Comparison of ENCODE assay signal across 2 cellular contexts in the genomic region with DNA sequence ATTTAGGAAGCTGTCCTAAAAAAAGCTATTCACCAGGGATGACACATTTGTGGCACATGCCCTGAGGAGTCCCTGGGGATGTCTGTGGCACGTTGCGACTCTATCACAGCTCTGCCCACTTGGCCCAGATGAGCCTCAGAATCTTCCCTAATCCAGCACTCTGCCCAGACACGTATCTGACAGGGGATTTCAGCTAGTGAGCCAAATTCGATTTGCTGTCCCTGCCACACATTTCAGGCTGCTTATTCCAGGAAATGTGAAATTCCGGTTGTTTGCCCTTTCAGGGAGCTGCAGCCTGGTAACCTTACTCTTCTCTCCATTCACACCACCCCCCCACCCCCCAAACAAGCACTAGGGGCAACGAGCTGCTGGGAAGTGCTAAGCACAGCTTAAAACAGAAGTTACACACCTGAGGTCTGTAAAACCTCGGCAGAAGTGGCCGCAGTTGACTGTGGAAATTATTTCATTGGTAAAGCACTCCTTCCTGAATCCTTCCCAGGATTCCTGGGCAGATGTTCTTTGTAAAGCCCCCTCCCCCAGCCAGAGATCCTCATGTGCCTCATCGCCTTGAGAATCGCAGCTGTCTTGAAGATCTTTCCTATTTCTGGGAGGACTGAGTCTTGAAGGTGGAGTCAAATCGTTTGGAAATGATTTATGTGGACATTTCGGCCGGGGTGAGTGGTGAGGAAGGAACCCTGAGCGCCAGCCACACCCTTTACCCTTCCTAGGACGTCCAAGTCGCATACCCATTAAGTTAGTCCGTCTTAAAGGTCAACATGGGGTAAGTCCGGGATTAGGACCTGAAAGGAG.
A peak's percentile ranks its signal among the peaks of the same experiment; 100 is the strongest.
TF ChIP-seq lines count a peak whose summit lies in the region.

No MANE protein-coding gene starts in this region.

TF ChIP-seq in liver, 16 proteins besides CTCF, POLR2A, EP300 and RAD21:
- TF ChIP-seq HNF4A (conservative IDR thresholded peaks at IDR 0.05), result peak; percentile 64 to 77
- TF ChIP-seq RXRA (IDR thresholded peaks at IDR 0.05), result peak; percentile 75 to 77
- TF ChIP-seq FOXA2 (IDR thresholded peaks at IDR 0.05), result peak; percentile 44
- TF ChIP-seq NR2F2 (IDR thresholded peaks at IDR 0.05), result peak; percentile 11
- peak in 1 of 2 donors; percentile 28 for TF ChIP-seq GABPA (IDR thresholded peaks at IDR 0.05 in 1 of 2, conservative IDR thresholded peaks at IDR 0.05 in 1 of 2)
- peak; percentile 88 for TF ChIP-seq TAF1 (conservative IDR thresholded peaks at IDR 0.05)
- TF ChIP-seq, protein P1, sequence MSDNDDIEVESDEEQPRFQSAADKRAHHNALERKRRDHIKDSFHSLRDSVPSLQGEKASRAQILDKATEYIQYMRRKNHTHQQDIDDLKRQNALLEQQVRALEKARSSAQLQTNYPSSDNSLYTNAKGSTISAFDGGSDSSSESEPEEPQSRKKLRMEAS (IDR thresholded peaks at IDR 0.05), result peak; percentile 84
- no peak for TF ChIP-seq JUND (IDR thresholded peaks at IDR 0.05)
- peak; percentile 95 for TF ChIP-seq SP1 (IDR thresholded peaks at IDR 0.05)
- no peak for TF ChIP-seq EGR1 (IDR thresholded peaks at IDR 0.05; ENCODE audit: low read depth in 2 of 2)
- TF ChIP-seq HNF4G (IDR thresholded peaks at IDR 0.05), result peak; percentile 48
- no peak for TF ChIP-seq ZBTB33 (IDR thresholded peaks at IDR 0.05)
- peak; percentile 47 for TF ChIP-seq YY1 (IDR thresholded peaks at IDR 0.05)

TF ChIP-seq in HepG2, 621 proteins besides CTCF, POLR2A, EP300 and RAD21:
- TF ChIP-seq ZNF674 (CRISPR knock-in tag; IDR thresholded peaks at IDR 0.05; ENCODE audit: low read depth) (no peak), HNF4G (IDR thresholded peaks at IDR 0.05; ENCODE audit: borderline replicate concordance, low read depth, low read length) (no peak), HNF4G (CRISPR knock-in tag; IDR thresholded peaks at IDR 0.05; ENCODE audit: borderline replicate concordance, low read depth) (no peak), ZSCAN9 (CRISPR knock-in tag; IDR thresholded peaks at IDR 0.05; ENCODE audit: borderline replicate concordance) (no peak), SCMH1 (CRISPR knock-in tag; IDR thresholded peaks at IDR 0.05; ENCODE audit: borderline replicate concordance) (no peak), CREM (IDR thresholded peaks at IDR 0.05) (no peak), CREM (CRISPR knock-in tag; IDR thresholded peaks at IDR 0.05) (no peak), DDIT3 (CRISPR knock-in tag; IDR thresholded peaks at IDR 0.05) (no peak), KDM1A (CRISPR knock-in tag; IDR thresholded peaks at IDR 0.05) (no peak), KDM3A (CRISPR knock-in tag; IDR thresholded peaks at IDR 0.05; ENCODE audit: low read depth) (no peak), LCORL (IDR thresholded peaks at IDR 0.05) (no peak), LCORL (CRISPR knock-in tag; IDR thresholded peaks at IDR 0.05) (no peak), DR1 (CRISPR knock-in tag; IDR thresholded peaks at IDR 0.05) (no peak), TBX3 (IDR thresholded peaks at IDR 0.05; ENCODE audit: borderline replicate concordance) (no peak)
